11 cellular contexts compared by ENCODE assay signal in genomic region chr2:65204461-65205230, GRCh38. TPM values are rescaled to one million over a fixed set of nuclear protein-coding genes. Genes with fewer than 3 reads are reported as not detected.
DNase-seq lines count a peak whose midpoint lies in the region; ATAC-seq, FAIRE-seq and TF ChIP-seq lines count a peak whose summit lies in the region.
"Had no signal": no experiment of that assay in that cellular context is flagged by ENCODE, and none has a peak within 500 bp of the region (broad histone marks: within the 10 kb centered on the region; RNA-seq: fewer than 3 reads in every experiment).

No MANE protein-coding gene starts in this region.

- no peak overlapping the region for H3K18ac ChIP-seq in trophoblast cell (ENCODE audit: low read length)

- no peak overlapping the region for H3K27ac ChIP-seq in trophoblast cell (ENCODE audit: low read depth, low read length)

- no peak overlapping the region for H2AK5ac ChIP-seq in trophoblast cell (ENCODE audit: low read length)

- intact Hi-C loops in activated CD4-positive, alpha-beta T cell treated with anti-CD3 and anti-CD28 coated beads, Interleukin-2, amount 10 ng/mL, durations not matched to agents 24 days and 14 days (cut with micrococcal nuclease): no loop called here

- FAIRE-seq in bronchial epithelial cell (lab: Jason Lieb, UNC): no peak

- no peak overlapping the region for H2AFZ ChIP-seq in trophoblast cell (ENCODE audit: insufficient read depth, low read length, poor library complexity)

- WGBS in trophoblast cell (ENCODE audit: extremely low coverage, insufficient coverage, insufficient read length): no CpG with 5 or more reads among the region's 20 CpGs

- H4K12ac ChIP-seq in trophoblast cell (ENCODE audit: low read depth, low read length): no peak overlapping the region

- H3K9me3 ChIP-seq in trophoblast cell (ENCODE audit: insufficient read depth, low read depth, low read length): no peaks in the 10 kb centered on the region

- H3K14ac ChIP-seq in trophoblast cell (ENCODE audit: low read length): no peak overlapping the region

- H3K9me3 Mint-ChIP-seq in activated CD4-positive, alpha-beta T cell treated with anti-CD3 and anti-CD28 coated beads, Interleukin-2, amount 10 ng/mL, durations not matched to agents 24 days and 14 days: no peaks in the 10 kb centered on the region
- H3K9me3 Mint-ChIP-seq in activated T-helper 17 cell treated with anti-CD3 and anti-CD28 coated beads, Interleukin-2, amount 50 U/mL, for 72 hours: no peaks in the 10 kb centered on the region

- H3K79me1 ChIP-seq in trophoblast cell (ENCODE audit: low read length): no peaks in the 10 kb centered on the region

- no peak overlapping the region for H2BK5ac ChIP-seq in trophoblast cell (ENCODE audit: low read depth, low read length, poor library complexity)

- no peak overlapping the region for H3K4me3 Mint-ChIP-seq in activated CD4-positive, alpha-beta T cell treated with anti-CD3 and anti-CD28 coated beads, Interleukin-2, amount 10 ng/mL, durations not matched to agents 24 days and 14 days
- no peak overlapping the region for H3K4me3 Mint-ChIP-seq in activated T-helper 17 cell treated with anti-CD3 and anti-CD28 coated beads, Interleukin-2, amount 50 U/mL, for 72 hours

- H4K91ac ChIP-seq in trophoblast cell (ENCODE audit: low read depth, low read length): no peak overlapping the region

- ATAC-seq in activated T-helper 17 cell treated with anti-CD3 and anti-CD28 coated beads, Interleukin-2, amount 50 U/mL, for 72 hours (replicated peaks): no peak
- ATAC-seq: Panc1 had no signal

- H2BK12ac ChIP-seq in trophoblast cell (ENCODE audit: low read length): no peak overlapping the region

- peak overlapping the region; percentile 26 for H3K4me3 ChIP-seq in bronchial epithelial cell (ENCODE audit: low read depth, low read length)
- no peak overlapping the region for H3K4me3 ChIP-seq in trophoblast cell (ENCODE audit: low read depth, low read length)

- H3K4me1 ChIP-seq in trophoblast cell (ENCODE audit: control insufficient read depth in 1 of 2, insufficient read depth in 2 of 2, low read length in 2 of 2): no peaks in the 10 kb centered on the region

- H3K23ac ChIP-seq in trophoblast cell (ENCODE audit: low read length): no peak overlapping the region

- H3K36me3 ChIP-seq in bronchial epithelial cell (ENCODE audit: control insufficient read depth, insufficient read depth, low read length) (no peaks in the 10 kb centered on the region), trophoblast cell (ENCODE audit: control insufficient read depth in 1 of 2, insufficient read depth in 2 of 2, low read length in 2 of 2) (no peaks in the 10 kb centered on the region)

- peak; percentile 63 for DNase-seq in activated CD4-positive, alpha-beta T cell treated with anti-CD3 and anti-CD28 coated beads, Interleukin-2, amount 10 ng/mL, durations not matched to agents 24 days and 14 days
- no peak for DNase-seq in activated CD4-positive, alpha-beta T cell treated with anti-CD3 and anti-CD28 coated beads, Interleukin-2, amount 50 U/mL, for 48 hours
- DNase-seq in NAMALWA (ENCODE audit: low spot score): peak; percentile 40
- DNase-seq in bronchial epithelial cell (ENCODE audit: low read depth): no peak
- DNase-seq in trophoblast cell: peak; percentile 6 to 73
- DNase-seq in AG08395 (ENCODE audit: low spot score): no peak
- no peak for DNase-seq in DMS79 treated with DMSO at 0.1 percent for 48 hours (lab: John Stamatoyannopoulos, UW)
- DNase-seq: Karpas-422; stimulated activated CD4-positive, alpha-beta T cell treated with anti-CD3 and anti-CD28 coated beads, Interleukin-12 subunit alpha, Interleukin-12 subunit beta, amount 100 ng/mL, for 4 hours had no signal

- H3K4me1 Mint-ChIP-seq in activated CD4-positive, alpha-beta T cell treated with anti-CD3 and anti-CD28 coated beads, Interleukin-2, amount 10 ng/mL, durations not matched to agents 24 days and 14 days: no peaks in the 10 kb centered on the region
- H3K4me1 Mint-ChIP-seq in activated T-helper 17 cell treated with anti-CD3 and anti-CD28 coated beads, Interleukin-2, amount 50 U/mL, for 72 hours: no peaks in the 10 kb centered on the region

- H3K36me3 Mint-ChIP-seq in activated CD4-positive, alpha-beta T cell treated with anti-CD3 and anti-CD28 coated beads, Interleukin-2, amount 10 ng/mL, durations not matched to agents 24 days and 14 days (ENCODE audit: low read depth): no peaks in the 10 kb centered on the region
- H3K36me3 Mint-ChIP-seq in activated T-helper 17 cell treated with anti-CD3 and anti-CD28 coated beads, Interleukin-2, amount 50 U/mL, for 72 hours (ENCODE audit: low read depth): no peaks in the 10 kb centered on the region

- H3K27me3 ChIP-seq in bronchial epithelial cell (ENCODE audit: control insufficient read depth, insufficient read depth, low read length) (no peaks in the 10 kb centered on the region), trophoblast cell (ENCODE audit: insufficient read depth, low read length) (no peaks in the 10 kb centered on the region)

- H3K4ac ChIP-seq in trophoblast cell (ENCODE audit: low read depth, low read length): no peak overlapping the region

- TF ChIP-seq CTCF in bronchial epithelial cell (IDR thresholded peaks at IDR 0.05; ENCODE audit: insufficient read depth, low read length, severe bottlenecking): no peak

- no peaks in the 10 kb centered on the region for H3K79me2 ChIP-seq in trophoblast cell (ENCODE audit: control insufficient read depth, insufficient read depth, low read length, poor library complexity)

- H3K27ac Mint-ChIP-seq in activated CD4-positive, alpha-beta T cell treated with anti-CD3 and anti-CD28 coated beads, Interleukin-2, amount 10 ng/mL, durations not matched to agents 24 days and 14 days: no peak overlapping the region
- no peak overlapping the region for H3K27ac Mint-ChIP-seq in activated T-helper 17 cell treated with anti-CD3 and anti-CD28 coated beads, Interleukin-2, amount 50 U/mL, for 72 hours

- H3K9ac ChIP-seq in trophoblast cell (ENCODE audit: low read length): no peak overlapping the region

- H4K8ac ChIP-seq in trophoblast cell (ENCODE audit: low read depth, low read length): no peak overlapping the region

- H3K4me2 ChIP-seq in trophoblast cell (ENCODE audit: low read length): no peak overlapping the region

- no peak overlapping the region for H2BK120ac ChIP-seq in trophoblast cell (ENCODE audit: insufficient read depth, low read length, poor library complexity)

- peaks cover 12% of the 10 kb centered on the region for H3K27me3 Mint-ChIP-seq in activated CD4-positive, alpha-beta T cell treated with anti-CD3 and anti-CD28 coated beads, Interleukin-2, amount 10 ng/mL, durations not matched to agents 24 days and 14 days
- H3K27me3 Mint-ChIP-seq in activated T-helper 17 cell treated with anti-CD3 and anti-CD28 coated beads, Interleukin-2, amount 50 U/mL, for 72 hours: no peaks in the 10 kb centered on the region

RNA-seq across cellular contexts. Expression of gene ACTR2, which starts 23.0 kb away (rescaled TPM):
- 298 TPM in 2 replicates for total RNA-seq in activated CD4-positive, alpha-beta T cell treated with anti-CD3 and anti-CD28 coated beads, Interleukin-2, amount 10 ng/mL, durations not matched to agents 24 days and 14 days
- 73.7 and 115 TPM in 2 replicates for total RNA-seq in bronchial epithelial cell
- 122 and 125 TPM in 2 replicates for polyA plus RNA-seq in trophoblast cell (2013)
- 100 to 1,000 TPM; 276 to 518 TPM for total RNA-seq in activated T-helper 17 cell treated with anti-CD3 and anti-CD28 coated beads, Interleukin-2, amount 50 U/mL, for 72 hours

Comparison
In these comparisons a context has a peak if more than half of its experiments do, and no peak if none do; other contexts are left out.
1. DNase-seq: peak in activated CD4-positive, alpha-beta T cell treated with anti-CD3 and anti-CD28 coated beads, Interleukin-2, amount 10 ng/mL, durations not matched to agents 24 days and 14 days (single experiment), NAMALWA (single experiment) and trophoblast cell (2 of 2); none in activated CD4-positive, alpha-beta T cell treated with anti-CD3 and anti-CD28 coated beads, Interleukin-2, amount 50 U/mL, for 48 hours (0 of 2), bronchial epithelial cell (single experiment), AG08395 (single experiment) and DMS79 treated with DMSO at 0.1 percent for 48 hours (single experiment).